Comparison of ENCODE assay signal across 8 cellular contexts in genomic region chr19:45769821-45770191, GRCh38. TPM values are rescaled to one million over a fixed set of nuclear protein-coding genes. Genes with fewer than 3 reads are reported as not detected.
A peak's percentile ranks its signal among the peaks of the same experiment; 100 is the strongest.
DNase-seq lines count a peak whose midpoint lies in the region; FAIRE-seq and TF ChIP-seq lines count a peak whose summit lies in the region.

No MANE protein-coding gene starts in this region.

- peak overlapping the region; percentile 96 for H3K4me2 ChIP-seq in mammary epithelial cell (ENCODE audit: insufficient read depth, low read depth, low read length)

- H4K20me1 ChIP-seq in mammary epithelial cell (ENCODE audit: insufficient read depth, low read length), result no peaks in the 10 kb centered on the region

- H3K36me3 ChIP-seq in mammary epithelial cell (ENCODE audit: insufficient read depth, low read length), result no peaks in the 10 kb centered on the region

- no peak for TF ChIP-seq CTCF in mammary epithelial cell (conservative IDR thresholded peaks at IDR 0.05 in 1 of 2, IDR thresholded peaks at IDR 0.05 in 1 of 2; ENCODE audit: extremely low read depth in 1 of 2, insufficient read depth in 1 of 2, low read depth in 1 of 2, low read length in 2 of 2)
- TF ChIP-seq CTCF in GM10248 (IDR thresholded peaks at IDR 0.05; ENCODE audit: control extremely low read depth, extremely low read depth, low read depth, missing control alignments), result no peak

- DNase-seq in stimulated activated CD4-positive, alpha-beta T cell treated with anti-CD3 and anti-CD28 coated beads, Interleukin-12 subunit alpha, Interleukin-12 subunit beta, amount 100 ng/mL, for 4 hours, result peak; percentile 37
- no peak for DNase-seq in stimulated activated CD4-positive, alpha-beta T cell treated with anti-CD3 and anti-CD28 coated beads, Interleukin-4, amount 100 ng/mL, for 4 hours
- DNase-seq in RCC 7860 (ENCODE audit: low spot score), result peak; percentile 3
- peak; percentile 47 for DNase-seq in mammary epithelial cell
- peak; percentile 38 for DNase-seq in stimulated activated CD8-positive, alpha-beta memory T cell treated with anti-CD3 and anti-CD28 coated beads, Interleukin-12 subunit alpha, Interleukin-12 subunit beta, amount 100 ng/mL, for 1 hour (ENCODE audit: low read depth)
- no peak for DNase-seq in iPS-NIHi7 (ENCODE audit: extremely low spot score)
- DNase-seq in GM10248 (ENCODE audit: extremely low spot score), result no peak

- no peak for FAIRE-seq in RCC 7860 (lab: Jason Lieb, UNC)

- no peaks in the 10 kb centered on the region for H3K9me3 ChIP-seq in mammary epithelial cell (replicated peaks; ENCODE audit: insufficient read depth, low read length)

- peak overlapping the region; percentile 60 for H2AFZ ChIP-seq in mammary epithelial cell (ENCODE audit: low read depth, low read length)

- H3K27me3 ChIP-seq in mammary epithelial cell (ENCODE audit: insufficient read depth, low read length), result no peaks in the 10 kb centered on the region
- H3K27me3 ChIP-seq in layer of hippocampus (ENCODE audit: control insufficient read depth, insufficient read depth, low read length), result peaks cover 2% of the 10 kb centered on the region

- H3K4me1 ChIP-seq in mammary epithelial cell (ENCODE audit: insufficient read depth, low read length), result peaks cover 33% of the 10 kb centered on the region

- H3K27ac ChIP-seq in mammary epithelial cell (ENCODE audit: insufficient read depth, low read depth, low read length) (no peak overlapping the region), layer of hippocampus (ENCODE audit: low read depth, low read length) (peak overlapping the region; percentile 96)

- POLR2A ChIA-PET in GM10248 (lab: Yijun Ruan, JAX), result interaction anchor here (0.6 to 1.4 kb wide), 9 partner anchors 12 to 247 kb away, joined by 3 to 13 read pairs (median 4); partner anchors contain the start of gene IRF2BP1

- CTCF ChIA-PET in mammary epithelial cell (lab: Charles Lee; ENCODE audit: low non-redundant PET) (interaction anchor here (0.6 to 1.9 kb wide), 9 partner anchors 9 to 1120 kb away, joined by 3 to 16 read pairs (median 5); partner anchors contain the start of genes QPCTL, SNRPD2 and SYMPK), GM10248 (lab: Yijun Ruan, JAX) (interaction anchor here (0.7 to 5.8 kb wide), 33 partner anchors 8 to 291 kb away, joined by 3 to 77 read pairs (median 5); partner anchors contain the start of genes DMPK, DMWD, FBXO46 and FOXA3)

- no peaks in the 10 kb centered on the region for H3K79me2 ChIP-seq in mammary epithelial cell (ENCODE audit: insufficient read depth, low read length)

- in situ Hi-C loops in mammary epithelial cell (cut with MboI; ENCODE audit: low sequenced_read_pairs in 2 of 2), result loop anchor here in 1 of 2 donors (10.0 kb wide), 1 partner anchor 75 kb away; the partner anchor contains the start of genes QPCTL and SNRPD2

- 4% methylated on average over 12 of the region's 28 CpGs for WGBS in mammary epithelial cell (ENCODE audit: low coverage, missing lambda C conversion rate)

- dilution Hi-C loops in mammary epithelial cell (cut with HindIII; ENCODE audit: low sequenced_read_pairs), result no loop called here

- peak overlapping the region; percentile 50 to 83 (median 75) for H3K4me3 ChIP-seq in mammary epithelial cell (replicated peaks in 1 of 3; ENCODE audit: insufficient read depth in 1 of 3, low read depth in 2 of 3, low read length in 3 of 3)

- peak overlapping the region; percentile 44 for H3K9ac ChIP-seq in mammary epithelial cell (ENCODE audit: insufficient read depth, low read length)

- BruUV-seq in mammary epithelial cell (replicated peaks; lab: Mats Ljungman, UMichigan), result no TSS peak

- intact Hi-C loops in mammary epithelial cell (cut with micrococcal nuclease), result loop anchor here (1.0 to 2.0 kb wide), 7 partner anchors 9 to 113 kb away; partner anchors contain the start of genes FBXO46 and QPCTL

RNA-seq across cellular contexts. Expression of gene SIX5, which starts 0.8 kb away (rescaled TPM):
- 1 to 10 TPM; 4.2 to 9.6 TPM for total RNA-seq in mammary epithelial cell
- polyA plus RNA-seq in mammary epithelial cell, result 4.7 TPM
- polyA minus RNA-seq in mammary epithelial cell, result 7.1 TPM

RNA-seq across cellular contexts. Expression of gene DMPK, which starts 12.5 kb away (rescaled TPM):
- total RNA-seq in mammary epithelial cell, result 10 to 100 TPM; 10.0 to 43.2 TPM
- 9.8 TPM for polyA plus RNA-seq in mammary epithelial cell
- polyA minus RNA-seq in mammary epithelial cell, result 7.1 TPM

RNA-seq across cellular contexts. Expression of gene DMWD, which starts 22.8 kb away (rescaled TPM):
- total RNA-seq in mammary epithelial cell, result 10 to 100 TPM; 40.0 to 56.7 TPM
- 17.0 TPM for polyA plus RNA-seq in mammary epithelial cell
- polyA minus RNA-seq in mammary epithelial cell, result 8.7 TPM

RNA-seq across cellular contexts. Expression of gene MEIOSIN, which starts 36.6 kb away (rescaled TPM):
- total RNA-seq in mammary epithelial cell, result not detected
- polyA plus RNA-seq in mammary epithelial cell, result 0.01 TPM
- not detected for polyA minus RNA-seq in mammary epithelial cell

RNA-seq across cellular contexts. Expression of gene FBXO46, which starts 39.1 kb away (rescaled TPM):
- 10 to 100 TPM in 1 of 2 donors, 1 to 10 TPM in 1; 9.5 to 19.5 TPM for total RNA-seq in mammary epithelial cell
- polyA plus RNA-seq in mammary epithelial cell, result 3.6 TPM
- polyA minus RNA-seq in mammary epithelial cell, result 3.5 TPM

Comparison
In these comparisons a context has a peak if more than half of its experiments do, and no peak if none do; other contexts are left out.
1. DNase-seq: peak in stimulated activated CD4-positive, alpha-beta T cell treated with anti-CD3 and anti-CD28 coated beads, Interleukin-12 subunit alpha, Interleukin-12 subunit beta, amount 100 ng/mL, for 4 hours (single experiment), RCC 7860 (single experiment), mammary epithelial cell (single experiment) and stimulated activated CD8-positive, alpha-beta memory T cell treated with anti-CD3 and anti-CD28 coated beads, Interleukin-12 subunit alpha, Interleukin-12 subunit beta, amount 100 ng/mL, for 1 hour (single experiment); none in stimulated activated CD4-positive, alpha-beta T cell treated with anti-CD3 and anti-CD28 coated beads, Interleukin-4, amount 100 ng/mL, for 4 hours (0 of 2), iPS-NIHi7 (single experiment) and GM10248 (single experiment).